Comparison of ENCODE assay signal across 1 cellular context in the genomic region with DNA sequence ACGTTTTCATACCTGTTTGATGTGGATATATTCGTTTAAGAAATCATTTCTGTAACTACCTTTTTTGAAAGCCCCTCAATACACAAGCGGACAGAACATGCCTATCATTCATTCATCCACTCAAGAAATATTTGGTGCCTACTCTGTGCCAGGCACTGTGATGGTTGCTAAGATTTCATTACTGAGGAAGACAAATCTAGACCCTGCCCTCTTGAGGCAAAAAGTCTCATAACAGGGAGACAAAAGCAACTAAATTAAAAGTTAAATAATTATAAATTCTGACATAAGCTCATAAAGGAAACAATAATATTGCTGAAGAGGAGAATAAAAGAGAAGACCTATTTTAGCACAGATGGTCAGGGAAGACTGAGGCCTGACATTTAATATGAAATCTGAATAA.
TF ChIP-seq lines count a peak whose summit lies in the region.

No MANE protein-coding gene starts in this region.

TF ChIP-seq in H1, 55 proteins besides CTCF, POLR2A, EP300 and RAD21:
- TF ChIP-seq KDM1A (IDR thresholded peaks at IDR 0.05; ENCODE audit: borderline replicate concordance, low read length) = no peak
- TF ChIP-seq, protein P1, sequence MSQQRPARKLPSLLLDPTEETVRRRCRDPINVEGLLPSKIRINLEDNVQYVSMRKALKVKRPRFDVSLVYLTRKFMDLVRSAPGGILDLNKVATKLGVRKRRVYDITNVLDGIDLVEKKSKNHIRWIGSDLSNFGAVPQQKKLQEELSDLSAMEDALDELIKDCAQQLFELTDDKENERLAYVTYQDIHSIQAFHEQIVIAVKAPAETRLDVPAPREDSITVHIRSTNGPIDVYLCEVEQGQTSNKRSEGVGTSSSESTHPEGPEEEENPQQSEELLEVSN (IDR thresholded peaks at IDR 0.05) = no peak
- TF ChIP-seq, protein P2, sequence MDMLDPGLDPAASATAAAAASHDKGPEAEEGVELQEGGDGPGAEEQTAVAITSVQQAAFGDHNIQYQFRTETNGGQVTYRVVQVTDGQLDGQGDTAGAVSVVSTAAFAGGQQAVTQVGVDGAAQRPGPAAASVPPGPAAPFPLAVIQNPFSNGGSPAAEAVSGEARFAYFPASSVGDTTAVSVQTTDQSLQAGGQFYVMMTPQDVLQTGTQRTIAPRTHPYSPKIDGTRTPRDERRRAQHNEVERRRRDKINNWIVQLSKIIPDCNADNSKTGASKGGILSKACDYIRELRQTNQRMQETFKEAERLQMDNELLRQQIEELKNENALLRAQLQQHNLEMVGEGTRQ (IDR thresholded peaks at IDR 0.05; ENCODE audit: low read length) = no peak
- no peak for TF ChIP-seq RBBP5 (IDR thresholded peaks at IDR 0.05; ENCODE audit: borderline replicate concordance, low read depth, low read length)
- TF ChIP-seq CTBP2 (IDR thresholded peaks at IDR 0.05; ENCODE audit: borderline replicate concordance, insufficient read depth, insufficient read length, low read length) = no peak
- TF ChIP-seq HDAC6 (IDR thresholded peaks at IDR 0.05; ENCODE audit: low read depth, low read length) = no peak
- TF ChIP-seq, protein P3, sequence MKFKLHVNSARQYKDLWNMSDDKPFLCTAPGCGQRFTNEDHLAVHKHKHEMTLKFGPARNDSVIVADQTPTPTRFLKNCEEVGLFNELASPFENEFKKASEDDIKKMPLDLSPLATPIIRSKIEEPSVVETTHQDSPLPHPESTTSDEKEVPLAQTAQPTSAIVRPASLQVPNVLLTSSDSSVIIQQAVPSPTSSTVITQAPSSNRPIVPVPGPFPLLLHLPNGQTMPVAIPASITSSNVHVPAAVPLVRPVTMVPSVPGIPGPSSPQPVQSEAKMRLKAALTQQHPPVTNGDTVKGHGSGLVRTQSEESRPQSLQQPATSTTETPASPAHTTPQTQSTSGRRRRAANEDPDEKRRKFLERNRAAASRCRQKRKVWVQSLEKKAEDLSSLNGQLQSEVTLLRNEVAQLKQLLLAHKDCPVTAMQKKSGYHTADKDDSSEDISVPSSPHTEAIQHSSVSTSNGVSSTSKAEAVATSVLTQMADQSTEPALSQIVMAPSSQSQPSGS (IDR thresholded peaks at IDR 0.05; ENCODE audit: low read length) = no peak
- no peak for TF ChIP-seq POU5F1 (IDR thresholded peaks at IDR 0.05; ENCODE audit: low read depth, low read length)
- no peak for TF ChIP-seq KDM4A (IDR thresholded peaks at IDR 0.05; ENCODE audit: low read depth, low read length, severe bottlenecking)
- TF ChIP-seq CEBPB (IDR thresholded peaks at IDR 0.05; ENCODE audit: low read depth, low read length) = no peak
- no peak for TF ChIP-seq SRF (IDR thresholded peaks at IDR 0.05; ENCODE audit: low read depth, low read length)
- no peak for TF ChIP-seq RXRA (IDR thresholded peaks at IDR 0.05; ENCODE audit: insufficient read depth, low read depth, low read length)
- TF ChIP-seq HDAC2 (IDR thresholded peaks at IDR 0.05; ENCODE audit: borderline replicate concordance in 1 of 2, low read depth in 2 of 2, low read length in 2 of 2) = no peak
- TF ChIP-seq, protein P4, sequence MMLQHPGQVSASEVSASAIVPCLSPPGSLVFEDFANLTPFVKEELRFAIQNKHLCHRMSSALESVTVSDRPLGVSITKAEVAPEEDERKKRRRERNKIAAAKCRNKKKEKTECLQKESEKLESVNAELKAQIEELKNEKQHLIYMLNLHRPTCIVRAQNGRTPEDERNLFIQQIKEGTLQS (IDR thresholded peaks at IDR 0.05; ENCODE audit: insufficient read depth, low read depth, low read length) = no peak
- TF ChIP-seq SIX5 (IDR thresholded peaks at IDR 0.05; ENCODE audit: low read depth, low read length) = no peak
- TF ChIP-seq EZH2 (IDR thresholded peaks at IDR 0.05; ENCODE audit: low read depth, low read length, severe bottlenecking) = no peak
- no peak for TF ChIP-seq GABPA (IDR thresholded peaks at IDR 0.05; ENCODE audit: borderline replicate concordance, insufficient read depth, low read length)
- TF ChIP-seq CREB1 (IDR thresholded peaks at IDR 0.05) = no peak
